Comparison of ENCODE assay signal across 9 cellular contexts in the genomic region with DNA sequence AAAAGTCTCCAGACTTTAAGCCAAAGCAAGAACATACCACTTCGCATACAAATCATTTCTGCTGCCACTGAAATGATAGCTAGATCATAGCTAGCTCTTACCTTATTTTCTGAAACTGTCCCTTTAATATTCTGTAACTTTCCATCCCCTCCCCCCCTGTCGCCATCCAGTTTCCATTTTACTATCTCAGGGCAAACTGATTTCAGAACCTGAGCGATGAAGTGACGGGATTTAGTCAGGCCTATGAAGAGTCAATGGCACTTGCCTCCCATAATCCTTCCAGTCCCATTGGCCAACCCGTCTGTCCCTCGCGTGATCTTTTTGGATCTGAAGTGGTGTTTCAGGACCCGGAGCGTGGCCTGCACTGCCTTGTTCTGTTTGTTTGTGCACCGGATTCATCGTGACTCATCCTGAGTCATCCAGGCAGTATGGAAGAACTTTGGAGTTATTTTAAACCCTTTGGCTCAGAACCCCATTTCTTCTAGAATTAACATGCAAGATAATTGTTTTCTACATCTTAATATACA.
DNase-seq lines count a peak whose midpoint lies in the region; ATAC-seq and TF ChIP-seq lines count a peak whose summit lies in the region.
"Had no signal": no experiment of that assay in that cellular context is flagged by ENCODE, and none has a peak within 500 bp of the region (broad histone marks: within the 10 kb centered on the region; RNA-seq: fewer than 3 reads in every experiment).

No MANE protein-coding gene starts in this region.

- intact Hi-C loops in tibial artery (cut with DNase I; ENCODE audit: low total_unique reads), result no loop called here

- H3K36me3 ChIP-seq in tibial artery, result no peaks in the 10 kb centered on the region

- H3K27me3 ChIP-seq in tibial artery, result no peaks in the 10 kb centered on the region

- no peak overlapping the region for H3K4me3 ChIP-seq in tibial artery

- no peak for ATAC-seq in HG03135 (IDR thresholded peaks at IDR 0.05; ENCODE audit: unreplicated experiment)
- ATAC-seq in GM21576 (IDR thresholded peaks at IDR 0.05; ENCODE audit: unreplicated experiment), result no peak

- H3K36me3 Mint-ChIP-seq in mesothelial cell of epicardium, result peaks cover 18% of the 10 kb centered on the region

- peak overlapping the region; percentile 75 for H3K27ac Mint-ChIP-seq in mesothelial cell of epicardium
- H3K27ac Mint-ChIP-seq: memory B cell had no signal

- H3K4me3 Mint-ChIP-seq in mesothelial cell of epicardium, result no peak overlapping the region
- H3K4me3 Mint-ChIP-seq: memory B cell had no signal

- peak; percentile 99 for DNase-seq in EL
- peak; percentile 88 for DNase-seq in SW480 (ENCODE audit: low spot score)
- peak in 15 of 61 donors; percentile 16 to 60 (median 36) for DNase-seq in caudate nucleus (lab: John Stamatoyannopoulos, UW)
- DNase-seq in mesothelial cell of epicardium (ENCODE audit: low spot score in 2 of 2, unreplicated experiment in 2 of 2), result no peak
- DNase-seq in tibial artery, result peak; percentile 93 to 95
- no peak for DNase-seq in NCI-H187 (lab: John Stamatoyannopoulos, UW)

- peaks cover 0 to 37% (median 21%) of the 10 kb centered on the region in 4 donors for H3K4me1 ChIP-seq in tibial artery

- no peaks in the 10 kb centered on the region for H3K9me3 ChIP-seq in tibial artery

- H3K27ac ChIP-seq in caudate nucleus (ENCODE audit: low read depth, low read length), result peak overlapping the region; percentile 64
- peak overlapping the region; percentile 68 to 76 for H3K27ac ChIP-seq in tibial artery

- H3K4me1 Mint-ChIP-seq in mesothelial cell of epicardium, result peaks cover 53% of the 10 kb centered on the region

- peaks cover 8% of the 10 kb centered on the region for H3K9me3 Mint-ChIP-seq in mesothelial cell of epicardium
- H3K9me3 Mint-ChIP-seq: memory B cell had no signal

- H3K27me3 Mint-ChIP-seq in mesothelial cell of epicardium (ENCODE audit: low read depth), result no peaks in the 10 kb centered on the region
- H3K27me3 Mint-ChIP-seq: memory B cell had no signal

- TF ChIP-seq CTCF in mesothelial cell of epicardium (IDR thresholded peaks at IDR 0.05; ENCODE audit: unreplicated experiment) (no peak), tibial artery (IDR thresholded peaks at IDR 0.05) (no peak)

Comparison
In these comparisons a context has a peak if more than half of its experiments do, and no peak if none do; other contexts are left out.
1. DNase-seq: peak in EL (single experiment), SW480 (single experiment) and tibial artery (2 of 2); none in mesothelial cell of epicardium (0 of 2) and NCI-H187 (0 of 2).